22 cellular contexts compared by ENCODE assay signal in genomic region chrX:133290076-133290475, GRCh38.
A peak's percentile ranks its signal among the peaks of the same experiment; 100 is the strongest.
DNase-seq lines count a peak whose midpoint lies in the region; ATAC-seq and TF ChIP-seq lines count a peak whose summit lies in the region.
"Had no signal": no experiment of that assay in that cellular context is flagged by ENCODE, and none has a peak within 500 bp of the region (broad histone marks: within the 10 kb centered on the region; RNA-seq: fewer than 3 reads in every experiment).

No MANE protein-coding gene starts in this region.

- TF ChIP-seq CTCF in brain microvascular endothelial cell (IDR thresholded peaks at IDR 0.05; ENCODE audit: low read depth, low read length, missing control alignments): no peak

- DNase-seq in ELF-1 (ENCODE audit: low read depth, low spot score) (peak; percentile 13), NCI-H226 (peak; percentile 2), brain microvascular endothelial cell (peak; percentile 27), non-pigmented ciliary epithelial cell (ENCODE audit: low read depth) (peak; percentile 17), T-helper 1 cell (no peak), Right ventricle myocardium superior (no peak)
- DNase-seq: CD4-positive, alpha-beta T cell; COR-L47; DMS 273 treated with DMSO at 0.1 percent for 48 hours; DND-41; KBM-7; NCI-H1092 treated with DMSO at 0.1 percent for 48 hours; NCI-H1436 treated with DMSO at 0.1 percent for 48 hours; NCI-H1930; NCI-H345; NCI-H524 treated with DMSO at 0.1 percent for 48 hours; Peyer's patch had no signal

- no peak overlapping the region for H3K4me3 ChIP-seq in brain microvascular endothelial cell (ENCODE audit: low read depth, low read length)
- H3K4me3 ChIP-seq: BLaER1, Peyer's patch had no signal

- ATAC-seq in HG02840 (IDR thresholded peaks at IDR 0.05; ENCODE audit: low FRiP score, unreplicated experiment) (no peak), Right ventricle myocardium superior (ENCODE audit: poor library complexity) (no peak), HG02678 (IDR thresholded peaks at IDR 0.05; ENCODE audit: unreplicated experiment) (no peak)
- ATAC-seq: HepG2, Right ventricle myocardium inferior had no signal

- H3K27ac ChIP-seq in brain microvascular endothelial cell: no peak overlapping the region
- H3K27ac ChIP-seq: BLaER1, Peyer's patch had no signal

- no peaks in the 10 kb centered on the region for H3K27me3 ChIP-seq in brain microvascular endothelial cell (replicated peaks)
- H3K27me3 ChIP-seq: Peyer's patch had no signal

- in situ Hi-C loops in brain microvascular endothelial cell (cut with HindIII; ENCODE audit: low pct_ligation_motif_present, low sequenced_read_pairs): no loop called here

- no peaks in the 10 kb centered on the region for H3K36me3 ChIP-seq in brain microvascular endothelial cell (replicated peaks)
- H3K36me3 ChIP-seq: BLaER1, Peyer's patch had no signal

- intact Hi-C loops in Right ventricle myocardium superior (cut with DNase I): no loop called here

Comparison
In these comparisons a context has a peak if more than half of its experiments do, and no peak if none do; other contexts are left out.
1. DNase-seq: peak in ELF-1 (single experiment), NCI-H226 (single experiment), brain microvascular endothelial cell (single experiment) and non-pigmented ciliary epithelial cell (single experiment); none in T-helper 1 cell (0 of 5) and Right ventricle myocardium superior (single experiment).